ENCODE assay signal across 8 cellular contexts in genomic region chr7:74627699-74628411, GRCh38. TPM values are rescaled to one million over a fixed set of nuclear protein-coding genes. Genes with fewer than 3 reads are reported as not detected.
DNase-seq lines count a peak whose midpoint lies in the region; ATAC-seq, FAIRE-seq and TF ChIP-seq lines count a peak whose summit lies in the region.

No MANE protein-coding gene starts in this region.

- no peak for ATAC-seq in HG03039 (IDR thresholded peaks at IDR 0.05; ENCODE audit: unreplicated experiment)
- no peak for ATAC-seq in HG02938 (IDR thresholded peaks at IDR 0.05; ENCODE audit: unreplicated experiment)

- in situ Hi-C loops in G401 (cut with HindIII; ENCODE audit: low sequenced_read_pairs), result no loop called here

- peak; percentile 35 for DNase-seq in G401 (ENCODE audit: low spot score)
- peak; percentile 95 for DNase-seq in NCI-H2227 treated with DMSO at 0.1 percent for 48 hours (lab: John Stamatoyannopoulos, UW)
- peak; percentile 96 for DNase-seq in fibroblast of gingiva (ENCODE audit: low read depth)
- DNase-seq in pons (ENCODE audit: low spot score), result peak; percentile 55
- no peak for DNase-seq in GM12891 (ENCODE audit: insufficient read length, low spot score)
- DNase-seq in EL, result no peak

- FAIRE-seq in GM12891 (lab: Jason Lieb, UNC), result no peak

- TF ChIP-seq POLR2A in GM12891 (IDR thresholded peaks at IDR 0.05; ENCODE audit: low read depth, low read length), result no peak

TF ChIP-seq in GM12891, 5 proteins besides CTCF, POLR2A, EP300 and RAD21:
- TF ChIP-seq SPI1 (IDR thresholded peaks at IDR 0.05; ENCODE audit: low read depth, low read length), result no peak
- TF ChIP-seq POU2F2 (IDR thresholded peaks at IDR 0.05; ENCODE audit: low read depth, low read length), result no peak
- no peak for TF ChIP-seq POLR2AphosphoS5 (IDR thresholded peaks at IDR 0.05; ENCODE audit: low read depth, low read length)
- no peak for TF ChIP-seq PAX5 (IDR thresholded peaks at IDR 0.05; ENCODE audit: insufficient read depth, low read length, severe bottlenecking)
- TF ChIP-seq TAF1 (IDR thresholded peaks at IDR 0.05; ENCODE audit: low read depth, low read length), result no peak

RNA-seq across cellular contexts. Expression of gene GTF2I, which starts 29.7 kb away (rescaled TPM):
- total RNA-seq in G401 (2014; rRNA removed; shearing (Covaris generic)), result 61.6 and 105 TPM in 2 replicates
- polyA plus RNA-seq in GM12891 (2012; ENCODE audit: low read depth, missing spikeins), result 62.3 TPM

Comparison
In these comparisons a context has a peak if more than half of its experiments do, and no peak if none do; other contexts are left out.
1. DNase-seq: peak in G401 (single experiment), NCI-H2227 treated with DMSO at 0.1 percent for 48 hours (single experiment), fibroblast of gingiva (single experiment) and pons (single experiment); none in GM12891 (single experiment) and EL (single experiment).